Comparison of ENCODE assay signal across 10 cellular contexts in the genomic region with DNA sequence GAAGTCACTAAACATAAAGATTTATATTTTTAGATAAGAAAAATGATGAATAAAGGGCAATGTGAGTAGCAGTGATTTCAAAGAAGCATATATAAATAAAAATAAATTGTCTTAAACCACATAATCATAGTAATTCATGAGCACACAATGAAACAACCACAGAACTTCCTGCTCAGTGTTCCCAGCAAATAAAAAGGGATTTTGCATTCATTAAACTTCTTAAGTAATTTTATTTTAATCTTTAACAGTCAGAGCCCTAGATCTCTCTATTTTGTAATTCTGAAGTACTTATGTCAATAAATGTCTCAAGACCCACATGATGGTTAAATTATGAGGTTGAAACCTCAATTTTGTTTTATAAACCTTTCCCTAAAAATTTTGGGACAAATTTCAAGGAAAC. TPM values are rescaled to one million over a fixed set of nuclear protein-coding genes. Genes with fewer than 3 reads are reported as not detected.
"Had no signal": no experiment of that assay in that cellular context is flagged by ENCODE, and none has a peak within 500 bp of the region (broad histone marks: within the 10 kb centered on the region; RNA-seq: fewer than 3 reads in every experiment).

No MANE protein-coding gene starts in this region.

- H3K4me1 ChIP-seq: HAP-1 had no signal

- H3K27ac ChIP-seq: GM23248, HL-60 had no signal

- ATAC-seq: HCT116, K562 had no signal

- H3K9ac ChIP-seq: GM23248 had no signal

- H3K9me3 ChIP-seq: HAP-1 had no signal

- H2AFZ ChIP-seq: GM23248 had no signal

- H3K4me3 ChIP-seq: GM23248, HAP-1, K562 had no signal

- DNase-seq: GM23248, GOT3, H7, HFFc6, IMR-90 had no signal

- H3K36me3 ChIP-seq: HAP-1 had no signal

RNA-seq across cellular contexts. Expression of gene MMP20, which starts 14.5 kb away (rescaled TPM):
- total RNA-seq: GM23248, H4, H7, HFFc6, IMR-90, K562 had no signal
